Comparison of ENCODE assay signal across 13 cellular contexts in the genomic region with DNA sequence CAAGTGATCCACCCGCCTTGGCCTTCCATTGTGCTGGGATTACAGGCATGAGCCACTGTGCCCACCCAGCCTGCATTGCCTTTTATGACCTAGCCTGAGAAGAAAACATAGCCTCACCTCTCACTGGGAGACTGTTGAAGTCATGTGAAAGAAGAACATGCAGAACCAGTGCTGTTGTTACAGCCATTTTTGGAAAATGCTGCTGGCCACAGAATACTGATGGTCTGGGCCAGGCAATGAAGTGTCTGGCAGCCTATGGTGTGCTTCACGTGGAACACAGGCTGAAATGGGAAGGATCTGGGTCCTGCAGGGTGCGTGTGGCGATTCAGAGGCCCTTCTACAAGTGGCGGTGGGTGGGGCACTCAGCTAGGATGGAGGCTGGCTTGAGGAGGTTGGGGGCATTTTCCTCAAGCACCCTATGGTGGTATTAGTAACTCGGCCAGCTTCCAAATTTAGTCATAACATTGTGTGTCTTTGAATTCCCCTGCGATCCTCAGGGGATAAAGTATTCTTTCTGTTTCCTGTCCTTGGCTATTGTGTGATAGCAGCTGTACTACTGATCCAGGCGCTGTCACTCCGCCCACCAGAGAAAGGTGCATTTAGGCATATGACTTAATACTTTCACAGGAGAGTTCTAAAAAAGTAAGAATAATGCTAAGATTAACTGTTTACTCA. TPM values are rescaled to one million over a fixed set of nuclear protein-coding genes. Genes with fewer than 3 reads are reported as not detected.
A peak's percentile ranks its signal among the peaks of the same experiment; 100 is the strongest.
DNase-seq lines count a peak whose midpoint lies in the region; ATAC-seq, FAIRE-seq and TF ChIP-seq lines count a peak whose summit lies in the region.
"Had no signal": no experiment of that assay in that cellular context is flagged by ENCODE, and none has a peak within 500 bp of the region (broad histone marks: within the 10 kb centered on the region; RNA-seq: fewer than 3 reads in every experiment).

No MANE protein-coding gene starts in this region.

- intact Hi-C loops in kidney (cut with DNase I): no loop called here

- H3K4me1 ChIP-seq in kidney (ENCODE audit: control insufficient read depth in 1 of 2, insufficient read depth in 1 of 2, low read depth in 1 of 2, low read length in 2 of 2): no peaks in the 10 kb centered on the region

- H3K9me3 ChIP-seq in MG63 (no peaks in the 10 kb centered on the region), kidney (ENCODE audit: control insufficient read depth in 1 of 2, low read length in 2 of 2) (no peaks in the 10 kb centered on the region)
- H3K9me3 ChIP-seq: esophagus squamous epithelium had no signal

- H3K27ac ChIP-seq in kidney (ENCODE audit: low read depth in 2 of 2, low read length in 2 of 2): no peak overlapping the region
- H3K27ac ChIP-seq: esophagus squamous epithelium, RWPE1 had no signal

- in situ Hi-C loops in GM13977 (cut with MboI; ENCODE audit: low pct_unique_long_range_greater_than_20kb, low sequenced_read_pairs, unreplicated experiment): no loop called here

- H3K4me3 ChIP-seq in MG63: no peak overlapping the region
- H3K4me3 ChIP-seq in kidney (ENCODE audit: low read length in 2 of 2): no peak overlapping the region
- H3K4me3 ChIP-seq: esophagus squamous epithelium had no signal

- H3K36me3 ChIP-seq in MG63: no peaks in the 10 kb centered on the region
- H3K36me3 ChIP-seq in kidney (ENCODE audit: control insufficient read depth in 1 of 2, insufficient read depth in 2 of 2, low read length in 2 of 2): no peaks in the 10 kb centered on the region
- H3K36me3 ChIP-seq: esophagus squamous epithelium had no signal

- H3K9ac ChIP-seq in kidney (ENCODE audit: low read length in 2 of 2): no peak overlapping the region

- no peak for FAIRE-seq in kidney (lab: Jason Lieb, UNC)

- DNase-seq in GM13977 (ENCODE audit: low spot score) (peak; percentile 68), MG63 (peak; percentile 45), kidney (peak; percentile 33), NCI-H1048 (lab: John Stamatoyannopoulos, UW) (no peak), NK-92 (lab: John Stamatoyannopoulos, UW; ENCODE audit: unreplicated experiment) (no peak), DMS 273 (lab: John Stamatoyannopoulos, UW; ENCODE audit: unreplicated experiment) (no peak)
- DNase-seq: activated CD4-positive, alpha-beta T cell treated with anti-CD3 and anti-CD28 coated beads, Interleukin-2, amount 10 ng/mL, durations not matched to agents 24 days and 14 days; DMS79; esophagus squamous epithelium; NCI-H187 had no signal

- no peak for TF ChIP-seq CTCF in GM13977 (IDR thresholded peaks at IDR 0.05; ENCODE audit: extremely low read depth, insufficient read depth, missing control alignments)
- no peak for TF ChIP-seq CTCF in kidney (IDR thresholded peaks at IDR 0.05; ENCODE audit: borderline replicate concordance, extremely low read depth, insufficient read depth)

- no peaks in the 10 kb centered on the region for H3K27me3 ChIP-seq in MG63
- H3K27me3 ChIP-seq: esophagus squamous epithelium had no signal

- peak; percentile 83 for ATAC-seq in GM21825 (IDR thresholded peaks at IDR 0.05; ENCODE audit: unreplicated experiment)
- no peak for ATAC-seq in GM21717 (IDR thresholded peaks at IDR 0.05; ENCODE audit: unreplicated experiment)

RNA-seq across cellular contexts. Expression of a gene that starts 9.1 kb away (rescaled TPM):
- 1.9 and 7.3 TPM in 2 replicates for total RNA-seq in MG63 (2014; rRNA removed; shearing (Covaris generic); ENCODE audit: low replicate concordance)
- total RNA-seq in kidney: 17.1 TPM
- polyA plus RNA-seq in kidney (ENCODE audit: insufficient read depth, low read depth, low replicate concordance): 6.4 TPM

RNA-seq across cellular contexts. Expression of a gene that starts 32.4 kb away (rescaled TPM):
- total RNA-seq in MG63 (2014; rRNA removed; shearing (Covaris generic); ENCODE audit: low replicate concordance): 14.6 and 24.4 TPM in 2 replicates
- total RNA-seq in kidney: 68.3 TPM
- 5.1 TPM for polyA plus RNA-seq in kidney (ENCODE audit: insufficient read depth, low read depth, low replicate concordance)

Comparison
In these comparisons a context has a peak if more than half of its experiments do, and no peak if none do; other contexts are left out.
1. DNase-seq: peak in GM13977 (single experiment), MG63 (single experiment) and kidney (single experiment); none in NCI-H1048 (single experiment), NK-92 (single experiment) and DMS 273 (single experiment).